ENCODE assay signal across 1 cellular context in genomic region chr17:21375757-21376584, GRCh38.
TF ChIP-seq lines count a peak whose summit lies in the region.

Gene KCNJ12 (plus strand): TSS chr17:21376357. CDS start chr17:21415343, 38,986 bp downstream.

TF ChIP-seq in SK-N-SH treated with all-trans-retinoic acid at 6 μM for 48 hours, 23 proteins besides CTCF, POLR2A, EP300 and RAD21 (continued from another document):
- no peak for TF ChIP-seq PATZ1 (CRISPR knock-in tag; IDR thresholded peaks at IDR 0.05; ENCODE audit: borderline replicate concordance)
- TF ChIP-seq OSR1 (CRISPR knock-in tag; IDR thresholded peaks at IDR 0.05), result no peak
- TF ChIP-seq ZFP30 (CRISPR knock-in tag; IDR thresholded peaks at IDR 0.05), result no peak
- TF ChIP-seq RARB (CRISPR knock-in tag; IDR thresholded peaks at IDR 0.05), result no peak
- no peak for TF ChIP-seq CREB5 (CRISPR knock-in tag; IDR thresholded peaks at IDR 0.05; ENCODE audit: low read depth)
- TF ChIP-seq ZNF70 (CRISPR knock-in tag; IDR thresholded peaks at IDR 0.05), result no peak
- TF ChIP-seq ZNF565 (CRISPR knock-in tag; conservative IDR thresholded peaks at IDR 0.05; ENCODE audit: low read depth), result no peak
- TF ChIP-seq TCF4 (CRISPR knock-in tag; IDR thresholded peaks at IDR 0.05; ENCODE audit: borderline replicate concordance), result no peak
- TF ChIP-seq ZC3H10 (CRISPR knock-in tag; IDR thresholded peaks at IDR 0.05), result no peak
- TF ChIP-seq PPARA (CRISPR knock-in tag; IDR thresholded peaks at IDR 0.05; ENCODE audit: borderline replicate concordance), result no peak
- TF ChIP-seq ISL1 (CRISPR knock-in tag; IDR thresholded peaks at IDR 0.05), result no peak
- no peak for TF ChIP-seq ESRRG (CRISPR knock-in tag; IDR thresholded peaks at IDR 0.05)
- no peak for TF ChIP-seq TSHZ2 (CRISPR knock-in tag; IDR thresholded peaks at IDR 0.05)
- no peak for TF ChIP-seq ZFP3 (CRISPR knock-in tag; IDR thresholded peaks at IDR 0.05)
- TF ChIP-seq TOX (CRISPR knock-in tag; IDR thresholded peaks at IDR 0.05; ENCODE audit: borderline replicate concordance), result no peak
